ENCODE assay signal across 10 cellular contexts in the genomic region with DNA sequence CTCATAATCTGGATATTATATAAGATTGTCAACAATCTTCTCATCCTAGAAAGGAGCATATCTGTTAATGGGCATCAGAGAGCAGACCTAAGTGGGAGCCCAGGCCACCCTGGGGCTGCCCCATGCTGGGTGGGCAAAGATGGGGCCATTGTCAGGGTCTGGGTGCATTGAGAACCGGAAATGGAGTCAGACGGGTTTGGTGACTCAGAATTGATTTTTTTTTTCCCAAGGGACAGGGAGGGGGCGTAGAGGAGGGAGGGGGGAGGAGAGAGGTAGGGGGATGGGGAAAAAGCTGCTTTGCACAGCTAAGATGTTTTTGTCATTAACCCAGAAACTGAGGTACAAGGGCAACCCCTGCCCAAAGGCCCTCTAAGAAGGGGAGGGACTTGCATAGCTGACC. TPM values are rescaled to one million over a fixed set of nuclear protein-coding genes. Genes with fewer than 3 reads are reported as not detected.
DNase-seq lines count a peak whose midpoint lies in the region; ATAC-seq and TF ChIP-seq lines count a peak whose summit lies in the region.
"Had no signal": no experiment of that assay in that cellular context is flagged by ENCODE, and none has a peak within 500 bp of the region (broad histone marks: within the 10 kb centered on the region; RNA-seq: fewer than 3 reads in every experiment).

No MANE protein-coding gene starts in this region.

- POLR2A ChIA-PET in PC-3 (lab: Charles Lee; ENCODE audit: unreplicated experiment), result no interaction called here

- peaks cover 5% of the 10 kb centered on the region for H3K36me3 Mint-ChIP-seq in T-helper 2 cell treated with Interferon-gamma antibody and Interleukin-4, amounts not matched to agents 5 μg/mL and 100 μg/mL, for 36 hours (ENCODE audit: low read depth)
- peaks cover 9% of the 10 kb centered on the region for H3K36me3 Mint-ChIP-seq in endothelial cell (ENCODE audit: low read depth, unreplicated experiment)

- H3K27ac ChIP-seq in PC-3 (ENCODE audit: low read length) (no peak overlapping the region), gastroesophageal sphincter (no peak overlapping the region)

- BruUV-seq in PC-3 (replicated peaks; lab: Mats Ljungman, UMichigan), result no TSS peak

- ATAC-seq in PC-3 (no peak), gastroesophageal sphincter (no peak)
- ATAC-seq: upper lobe of right lung had no signal

- 25% methylated on average over 2 of the region's 3 CpGs; no CpG with 5 or more reads in 1 of the 2 donors for WGBS in gastroesophageal sphincter (ENCODE audit: low coverage in 1 of 2), 2 donors

- H4K20me1 ChIP-seq in PC-3 (ENCODE audit: low read length), result no peaks in the 10 kb centered on the region

- H3K9me2 ChIP-seq in PC-3 (replicated peaks; ENCODE audit: low read length), result no peaks in the 10 kb centered on the region

- H3K4me2 ChIP-seq in PC-3 (ENCODE audit: low read length) (peak overlapping the region; percentile 98), skeletal muscle satellite cell (ENCODE audit: low read length) (peak overlapping the region; percentile 98)

- H3K27me3 Mint-ChIP-seq in T-helper 2 cell treated with Interferon-gamma antibody and Interleukin-4, amounts not matched to agents 5 μg/mL and 100 μg/mL, for 36 hours (ENCODE audit: low read depth), result peaks cover 24% of the 10 kb centered on the region
- peaks cover 25% of the 10 kb centered on the region for H3K27me3 Mint-ChIP-seq in endothelial cell (ENCODE audit: unreplicated experiment)

- peak overlapping the region; percentile 97 for H3K4me3 Mint-ChIP-seq in T-helper 2 cell treated with Interferon-gamma antibody and Interleukin-4, amounts not matched to agents 5 μg/mL and 100 μg/mL, for 36 hours
- H3K4me3 Mint-ChIP-seq in endothelial cell (ENCODE audit: unreplicated experiment), result peak overlapping the region; percentile 90

- peak overlapping the region; percentile 91 for H3K4me3 ChIP-seq in PC-3 (ENCODE audit: low read length)
- peak overlapping the region; percentile 86 for H3K4me3 ChIP-seq in skeletal muscle satellite cell (ENCODE audit: low read length)
- peak overlapping the region in 1 of 2 donors; percentile 74 for H3K4me3 ChIP-seq in gastroesophageal sphincter

- TF ChIP-seq CTCF in PC-3 (conservative IDR thresholded peaks at IDR 0.05; ENCODE audit: low read depth, low read length) (no peak), endothelial cell (IDR thresholded peaks at IDR 0.05; ENCODE audit: unreplicated experiment) (no peak), gastroesophageal sphincter (IDR thresholded peaks at IDR 0.05) (no peak)

- H2AFZ ChIP-seq in PC-3 (ENCODE audit: low read length), result no peak overlapping the region

- H3K27ac Mint-ChIP-seq in T-helper 2 cell treated with Interferon-gamma antibody and Interleukin-4, amounts not matched to agents 5 μg/mL and 100 μg/mL, for 36 hours, result peak overlapping the region; percentile 87
- peak overlapping the region; percentile 87 for H3K27ac Mint-ChIP-seq in endothelial cell (ENCODE audit: unreplicated experiment)

- peaks cover 12% of the 10 kb centered on the region; the same call in 1 of the 2 replicates for H3K79me2 ChIP-seq in PC-3 (ENCODE audit: low read length)

- no peaks in the 10 kb centered on the region for H3K9me3 ChIP-seq in PC-3 (ENCODE audit: low read length)
- H3K9me3 ChIP-seq in skeletal muscle satellite cell (replicated peaks; ENCODE audit: low read length), result no peaks in the 10 kb centered on the region
- no peaks in the 10 kb centered on the region for H3K9me3 ChIP-seq in gastroesophageal sphincter
- H3K9me3 ChIP-seq: upper lobe of right lung had no signal

- no peaks in the 10 kb centered on the region for H3K9me3 Mint-ChIP-seq in T-helper 2 cell treated with Interferon-gamma antibody and Interleukin-4, amounts not matched to agents 5 μg/mL and 100 μg/mL, for 36 hours
- no peaks in the 10 kb centered on the region for H3K9me3 Mint-ChIP-seq in endothelial cell (ENCODE audit: unreplicated experiment)

- intact Hi-C loops in PC-3 (cut with micrococcal nuclease), result no loop called here

- H3K4me1 Mint-ChIP-seq in T-helper 2 cell treated with Interferon-gamma antibody and Interleukin-4, amounts not matched to agents 5 μg/mL and 100 μg/mL, for 36 hours (ENCODE audit: low read depth), result peaks cover 29% of the 10 kb centered on the region
- H3K4me1 Mint-ChIP-seq in endothelial cell (ENCODE audit: unreplicated experiment), result peaks cover 7% of the 10 kb centered on the region

- no peak overlapping the region for H3K9ac ChIP-seq in PC-3 (ENCODE audit: low read length)
- peak overlapping the region; percentile 86 for H3K9ac ChIP-seq in skeletal muscle satellite cell (ENCODE audit: low read depth, low read length)

- H3K36me3 ChIP-seq in PC-3 (ENCODE audit: low read depth, low read length), result no peaks in the 10 kb centered on the region
- H3K36me3 ChIP-seq in skeletal muscle satellite cell (ENCODE audit: insufficient read depth, low read length), result peaks cover 32% of the 10 kb centered on the region
- H3K36me3 ChIP-seq in gastroesophageal sphincter, result peaks cover 0 to 46% of the 10 kb centered on the region in 2 donors

- CTCF ChIA-PET in PC-3 (lab: Charles Lee), result no interaction called here

- H3K27me3 ChIP-seq in PC-3 (ENCODE audit: low read length), result peaks cover 12% of the 10 kb centered on the region
- peaks cover 14% of the 10 kb centered on the region for H3K27me3 ChIP-seq in skeletal muscle satellite cell (ENCODE audit: control insufficient read depth, insufficient read depth, low read length)
- no peaks in the 10 kb centered on the region for H3K27me3 ChIP-seq in gastroesophageal sphincter
- H3K27me3 ChIP-seq: upper lobe of right lung had no signal

- TF ChIP-seq POLR2A in gastroesophageal sphincter (IDR thresholded peaks at IDR 0.05), result no peak

- H3F3A ChIP-seq in PC-3 (ENCODE audit: low read length, unreplicated experiment), result no peaks in the 10 kb centered on the region

- peaks cover 17% of the 10 kb centered on the region for H3K4me1 ChIP-seq in PC-3 (ENCODE audit: insufficient read depth, low read length)
- peaks cover 18% of the 10 kb centered on the region for H3K4me1 ChIP-seq in skeletal muscle satellite cell (ENCODE audit: control insufficient read depth, insufficient read depth, low read length)
- peaks cover 0 to 24% (median 8%) of the 10 kb centered on the region in 3 donors for H3K4me1 ChIP-seq in gastroesophageal sphincter

- no peak for DNase-seq in T-helper 2 cell treated with Interferon-gamma antibody and Interleukin-4, amounts not matched to agents 5 μg/mL and 100 μg/mL, for 36 hours (ENCODE audit: low spot score)
- DNase-seq in T-helper 2 cell (no peak), PC-3 (no peak), endothelial cell (ENCODE audit: low spot score) (no peak), HUDEP-2 (lab: John Stamatoyannopoulos, UW; ENCODE audit: unreplicated experiment in 76 of 76) (no peak), KG1 (lab: John Stamatoyannopoulos, UW) (no peak)
- DNase-seq: upper lobe of right lung had no signal

- TF ChIP-seq EP300 in gastroesophageal sphincter (IDR thresholded peaks at IDR 0.05), result no peak

RNA-seq across cellular contexts. Expression of a gene that starts 1.3 kb away (rescaled TPM):
- 9.2 and 9.4 TPM in 2 replicates for total RNA-seq in PC-3 (2014; rRNA removed)
- total RNA-seq in endothelial cell (ENCODE audit: unreplicated experiment), result 3.2 TPM
- 1.5 and 4.1 TPM in 2 replicates for total RNA-seq in skeletal muscle satellite cell (2012; rRNA removed)
- total RNA-seq in gastroesophageal sphincter, result 1 to 10 TPM; 1.6 to 2.7 (median 2.5) TPM

RNA-seq across cellular contexts. Expression of a gene that starts 8.9 kb away (rescaled TPM):
- total RNA-seq in PC-3 (2014; rRNA removed) (2.7 and 4.2 TPM in 2 replicates), endothelial cell (ENCODE audit: unreplicated experiment) (7.8 TPM), gastroesophageal sphincter (10 to 100 TPM in 3 of 4 donors, 1 to 10 TPM in 1; 8.3 to 15.9 (median 10.7) TPM)
- total RNA-seq in skeletal muscle satellite cell (2012; rRNA removed), result 3.3 and 4.4 TPM in 2 replicates

RNA-seq across cellular contexts. Expression of a gene that starts 18.7 kb away (rescaled TPM):
- not detected in 2 replicates for total RNA-seq in PC-3 (2014; rRNA removed)
- not detected for total RNA-seq in endothelial cell (ENCODE audit: unreplicated experiment)
- total RNA-seq in skeletal muscle satellite cell (2012; rRNA removed), result under 0.01 and 0.25 TPM in 2 replicates
- 1 to 10 TPM; 2.0 to 8.4 (median 4.2) TPM for total RNA-seq in gastroesophageal sphincter

RNA-seq across cellular contexts. Expression of a gene that starts 24.5 kb away (rescaled TPM):
- total RNA-seq in PC-3 (2014; rRNA removed) (2.7 and 2.8 TPM in 2 replicates), endothelial cell (ENCODE audit: unreplicated experiment) (1.2 TPM), gastroesophageal sphincter (10 to 100 TPM in 3 of 4 donors, 1 to 10 TPM in 1; 7.7 to 19.3 (median 14.7) TPM)
- under 0.01 and 0.25 TPM in 2 replicates for total RNA-seq in skeletal muscle satellite cell (2012; rRNA removed)

RNA-seq across cellular contexts. Expression of a gene that starts 54.7 kb away (rescaled TPM):
- 0.07 and 1.3 TPM in 2 replicates for total RNA-seq in PC-3 (2014; rRNA removed)
- not detected for total RNA-seq in endothelial cell (ENCODE audit: unreplicated experiment)
- not detected in 2 replicates for total RNA-seq in skeletal muscle satellite cell (2012; rRNA removed)
- not detected for total RNA-seq in gastroesophageal sphincter
- total RNA-seq: mesenteric fat pad, upper lobe of right lung had no signal
